Comparison of ENCODE assay signal across 8 cellular contexts in the genomic region with DNA sequence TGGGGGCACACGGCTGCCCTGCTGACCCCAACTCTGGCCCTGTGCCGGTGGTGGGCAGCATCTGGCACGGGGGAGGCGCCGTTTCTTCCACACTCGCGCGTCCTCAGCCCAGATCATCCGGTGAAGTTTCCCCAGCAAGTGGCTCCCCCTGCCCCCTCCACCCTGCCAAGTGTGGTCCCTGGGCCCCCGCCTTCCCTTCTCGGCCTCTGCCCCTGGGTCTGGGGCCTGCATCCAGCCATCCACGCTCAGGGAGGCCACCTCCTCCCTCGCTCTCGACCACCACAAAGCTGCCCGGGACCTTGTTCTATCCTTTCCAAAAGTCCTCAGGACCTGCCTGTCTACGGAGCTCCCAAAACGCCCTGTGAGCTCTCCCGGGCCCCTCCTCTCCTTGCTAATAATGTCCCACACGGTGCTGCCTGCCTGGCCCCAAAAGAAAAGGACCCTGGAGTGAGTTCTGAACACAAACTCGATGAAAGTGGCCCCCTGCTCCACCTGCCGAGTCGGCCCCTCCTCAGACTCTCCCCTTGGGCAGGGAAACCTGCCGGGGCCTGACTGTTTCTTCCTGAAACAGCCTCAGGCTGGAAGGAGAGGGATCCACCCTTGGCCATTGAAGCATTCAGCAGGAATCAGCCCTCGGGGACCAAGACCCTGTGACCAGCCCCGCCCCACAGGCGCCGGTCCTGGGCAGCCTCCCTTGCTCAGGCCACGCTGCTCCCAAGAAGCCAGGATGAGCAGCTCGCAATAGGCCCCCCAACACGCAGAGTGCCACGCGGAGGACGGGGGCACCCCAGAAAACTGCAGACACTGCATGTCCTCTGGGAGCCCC. TPM values are rescaled to one million over a fixed set of nuclear protein-coding genes. Genes with fewer than 3 reads are reported as not detected.
DNase-seq lines count a peak whose midpoint lies in the region; ATAC-seq, FAIRE-seq and TF ChIP-seq lines count a peak whose summit lies in the region.
"Not testable (repeated sequence)": the region's sequence is repeated elsewhere in the genome, so short reads cannot be mapped to it uniquely, and the experiment has no call there.

No MANE protein-coding gene starts in this region.

- peaks cover 37% of the 10 kb centered on the region for H3K4me1 ChIP-seq in HepG2 (ENCODE audit: insufficient read depth, low read length)
- H3K4me1 ChIP-seq in trophoblast cell (ENCODE audit: control insufficient read depth in 1 of 2, insufficient read depth in 2 of 2, low read length in 2 of 2) = not testable (repeated sequence)

- H3K9ac ChIP-seq in HepG2 (ENCODE audit: insufficient read depth, low read depth, low read length); trophoblast cell (ENCODE audit: low read length): not testable (repeated sequence)

- H3K36me3 ChIP-seq in HepG2 (replicated peaks in 1 of 2; ENCODE audit: control insufficient read depth in 1 of 2, insufficient read depth in 2 of 2, low read length in 2 of 2); trophoblast cell (ENCODE audit: control insufficient read depth in 1 of 2, insufficient read depth in 2 of 2, low read length in 2 of 2): not testable (repeated sequence)

- not testable (repeated sequence) for H2BK12ac ChIP-seq in trophoblast cell (ENCODE audit: low read length)

- intact Hi-C loops in MCF 10A (cut with micrococcal nuclease); HepG2 (cut with micrococcal nuclease; ENCODE audit: unreplicated experiment): not testable (repeated sequence)

- TF ChIP-seq RAD21 in HepG2 (CRISPR knock-in tag; IDR thresholded peaks at IDR 0.05) = not testable (repeated sequence)

- not testable (repeated sequence) for H3K9me3 Mint-ChIP-seq in MCF 10A (ENCODE audit: unreplicated experiment); glutamatergic neuron (ENCODE audit: unreplicated experiment); nephron progenitor cell; stimulated activated memory B cell treated with anti-CD40 and anti-IgM and Interleukin-4, amounts not matched to agents 10 μg/mL and 1 μg/mL and 100 μg/mL, for 72 hours

- not testable (repeated sequence) for H3K27ac ChIP-seq in HepG2 (ENCODE audit: extremely low read length, insufficient read depth, low read length); trophoblast cell (ENCODE audit: low read depth, low read length)

- H3K14ac ChIP-seq in trophoblast cell (ENCODE audit: low read length) = not testable (repeated sequence)

- not testable (repeated sequence) for H4K91ac ChIP-seq in trophoblast cell (ENCODE audit: low read depth, low read length)

- not testable (repeated sequence) for FAIRE-seq in HepG2 (lab: Jason Lieb, UNC)

- BruUV-seq in MCF 10A (replicated peaks; lab: Mats Ljungman, UMichigan); HepG2 (replicated peaks; lab: Mats Ljungman, UMichigan): not testable (repeated sequence)

- H3K23ac ChIP-seq in trophoblast cell (ENCODE audit: low read length) = not testable (repeated sequence)

- H3K27me3 ChIP-seq in HepG2 (ENCODE audit: control insufficient read depth in 1 of 2, insufficient read depth in 2 of 2, low read length in 2 of 2) = peaks cover 0 to 18% of the 10 kb centered on the region in 2 experiments; a peak in 1 of 5 replicates
- not testable (repeated sequence) for H3K27me3 ChIP-seq in trophoblast cell (ENCODE audit: insufficient read depth, low read length)

- H2BK120ac ChIP-seq in trophoblast cell (ENCODE audit: insufficient read depth, low read length, poor library complexity) = not testable (repeated sequence)

- not testable (repeated sequence) for TF ChIP-seq EP300 in HepG2 (IDR thresholded peaks at IDR 0.05; ENCODE audit: low read depth in 2 of 2, low read length in 2 of 2); HepG2 (CRISPR knock-in tag; IDR thresholded peaks at IDR 0.05; ENCODE audit: borderline replicate concordance)

- not testable (repeated sequence) for H4K20me1 ChIP-seq in HepG2 (ENCODE audit: insufficient read depth, low read length)

- POLR2A ChIA-PET in MCF 10A (lab: Yijun Ruan, JAX); HepG2 (lab: Yijun Ruan, JAX): not testable (repeated sequence)

- 43% methylated on average over 22 of the region's 33 CpGs for WGBS in HepG2 (ENCODE audit: low lambda C conversion rate)
- no CpG with 5 or more reads among the region's 33 CpGs for WGBS in trophoblast cell (ENCODE audit: extremely low coverage, insufficient coverage, insufficient read length)

- H3K27me3 Mint-ChIP-seq in T-helper 17 cell = peaks cover 25% of the 10 kb centered on the region
- H3K27me3 Mint-ChIP-seq in MCF 10A (ENCODE audit: insufficient read depth, unreplicated experiment) = peaks cover 25% of the 10 kb centered on the region
- H3K27me3 Mint-ChIP-seq in glutamatergic neuron (ENCODE audit: unreplicated experiment); nephron progenitor cell (ENCODE audit: low read depth, poor library complexity): not testable (repeated sequence)
- peaks cover 35% of the 10 kb centered on the region for H3K27me3 Mint-ChIP-seq in stimulated activated memory B cell treated with anti-CD40 and anti-IgM and Interleukin-4, amounts not matched to agents 10 μg/mL and 1 μg/mL and 100 μg/mL, for 72 hours

- ATAC-seq in T-helper 17 cell; stimulated activated memory B cell treated with anti-CD40 and anti-IgM and Interleukin-4, amounts not matched to agents 10 μg/mL and 1 μg/mL and 100 μg/mL, for 72 hours: not testable (repeated sequence)
- peak; percentile 22 for ATAC-seq in HepG2

- H3K4me1 Mint-ChIP-seq in T-helper 17 cell (peaks cover 10% of the 10 kb centered on the region), glutamatergic neuron (ENCODE audit: low read depth, unreplicated experiment) (peaks cover 12% of the 10 kb centered on the region), nephron progenitor cell (peaks cover 27% of the 10 kb centered on the region)
- not testable (repeated sequence) for H3K4me1 Mint-ChIP-seq in MCF 10A (ENCODE audit: insufficient read depth, unreplicated experiment)
- peaks cover 18% of the 10 kb centered on the region for H3K4me1 Mint-ChIP-seq in stimulated activated memory B cell treated with anti-CD40 and anti-IgM and Interleukin-4, amounts not matched to agents 10 μg/mL and 1 μg/mL and 100 μg/mL, for 72 hours

- in situ Hi-C loops in HepG2 (cut with HindIII; ENCODE audit: extremely low pct_ligation_motif_present, low pct_unique_long_range_greater_than_20kb) = loop anchor here (10.0 to 25.0 kb wide), 2 partner anchors 173 to 310 kb away; a partner anchor contains a TSS

- H3K79me2 ChIP-seq in HepG2 (ENCODE audit: insufficient read depth, low read length); trophoblast cell (ENCODE audit: control insufficient read depth, insufficient read depth, low read length, poor library complexity): not testable (repeated sequence)

- not testable (repeated sequence) for TF ChIP-seq POLR2A in HepG2 (IDR thresholded peaks at IDR 0.05; ENCODE audit: insufficient read depth in 1 of 2, low read depth in 2 of 2, low read length in 2 of 2)

- peak overlapping the region; percentile 10 for H4K8ac ChIP-seq in trophoblast cell (ENCODE audit: low read depth, low read length)

- not testable (repeated sequence) for H3K9me3 ChIP-seq in T-helper 17 cell (ENCODE audit: control insufficient read depth, low read length, poor library complexity, severe bottlenecking); HepG2 (ENCODE audit: low read length); trophoblast cell (ENCODE audit: insufficient read depth, low read depth, low read length)

- H2BK5ac ChIP-seq in trophoblast cell (ENCODE audit: low read depth, low read length, poor library complexity) = not testable (repeated sequence)

- CTCF ChIA-PET in MCF 10A (lab: Yijun Ruan, JAX) (interaction anchor here (0.6 kb wide), 1 partner anchor 27 kb away, joined by 3 read pairs; no protein-coding TSS in a partner anchor), HepG2 (lab: Yijun Ruan, JAX; ENCODE audit: low intra/inter-chr PET ratio, low total read pairs) (interaction anchor here (1.9 to 3.0 kb wide), 2 partner anchors 175 to 313 kb away, joined by 14 to 18 read pairs; no protein-coding TSS in a partner anchor)

- peak overlapping the region; percentile 46 for H2AK5ac ChIP-seq in trophoblast cell (ENCODE audit: low read length)

- H3K36me3 Mint-ChIP-seq in T-helper 17 cell (ENCODE audit: low read depth); MCF 10A (ENCODE audit: insufficient read depth, unreplicated experiment); glutamatergic neuron (ENCODE audit: unreplicated experiment); nephron progenitor cell (ENCODE audit: low read depth); stimulated activated memory B cell treated with anti-CD40 and anti-IgM and Interleukin-4, amounts not matched to agents 10 μg/mL and 1 μg/mL and 100 μg/mL, for 72 hours: not testable (repeated sequence)

- not testable (repeated sequence) for H3K79me1 ChIP-seq in trophoblast cell (ENCODE audit: low read length)

- peak overlapping the region; percentile 23 to 58 (median 34); a peak in 5 of 6 replicates for H3K4me3 ChIP-seq in HepG2 (replicated peaks in 1 of 3; ENCODE audit: insufficient read depth in 1 of 3, low read depth in 2 of 3, low read length in 3 of 3)
- H3K4me3 ChIP-seq in trophoblast cell (ENCODE audit: low read depth, low read length) = not testable (repeated sequence)

- not testable (repeated sequence) for H3K4ac ChIP-seq in trophoblast cell (ENCODE audit: low read depth, low read length)

- not testable (repeated sequence) for H4K12ac ChIP-seq in trophoblast cell (ENCODE audit: low read depth, low read length)

- peak overlapping the region; percentile 74 for H3K4me2 ChIP-seq in HepG2 (ENCODE audit: low read depth, low read length)
- not testable (repeated sequence) for H3K4me2 ChIP-seq in trophoblast cell (ENCODE audit: low read length)

- not testable (repeated sequence) for TF ChIP-seq CTCF in MCF 10A (IDR thresholded peaks at IDR 0.05; ENCODE audit: unreplicated experiment); glutamatergic neuron (IDR thresholded peaks at IDR 0.05; ENCODE audit: partially characterized antibody, unreplicated experiment); HepG2 (CRISPR knock-in tag; IDR thresholded peaks at IDR 0.05); nephron progenitor cell (IDR thresholded peaks at IDR 0.05)

- not testable (repeated sequence) for H3K4me3 Mint-ChIP-seq in T-helper 17 cell; MCF 10A (ENCODE audit: unreplicated experiment); glutamatergic neuron (ENCODE audit: unreplicated experiment); stimulated activated memory B cell treated with anti-CD40 and anti-IgM and Interleukin-4, amounts not matched to agents 10 μg/mL and 1 μg/mL and 100 μg/mL, for 72 hours
- H3K4me3 Mint-ChIP-seq in nephron progenitor cell = peak overlapping the region; percentile 42

- peak; percentile 75 for DNase-seq in ELF-1 (ENCODE audit: low read depth, low spot score)
- DNase-seq in T-helper 17 cell; MCF 10A (ENCODE audit: unreplicated experiment); HepG2 (ENCODE audit: low spot score); trophoblast cell: not testable (repeated sequence)
- peak; percentile 56 for DNase-seq in glutamatergic neuron
- peak; percentile 18 for DNase-seq in nephron progenitor cell

- not testable (repeated sequence) for H3K18ac ChIP-seq in trophoblast cell (ENCODE audit: low read length)

- peak overlapping the region; percentile 78 for H3K27ac Mint-ChIP-seq in T-helper 17 cell
- H3K27ac Mint-ChIP-seq in MCF 10A (ENCODE audit: low read depth, unreplicated experiment) = peak overlapping the region; percentile 80
- H3K27ac Mint-ChIP-seq in glutamatergic neuron (ENCODE audit: unreplicated experiment) = peak overlapping the region; percentile 78
- peak overlapping the region; percentile 50 for H3K27ac Mint-ChIP-seq in nephron progenitor cell
- peak overlapping the region; percentile 76 for H3K27ac Mint-ChIP-seq in stimulated activated memory B cell treated with anti-CD40 and anti-IgM and Interleukin-4, amounts not matched to agents 10 μg/mL and 1 μg/mL and 100 μg/mL, for 72 hours

- H2AFZ ChIP-seq in HepG2 (ENCODE audit: low read length) = peak overlapping the region; percentile 61
- H2AFZ ChIP-seq in trophoblast cell (ENCODE audit: insufficient read depth, low read length, poor library complexity) = not testable (repeated sequence)

RNA-seq across cellular contexts. Expression of a gene that starts 1.7 kb away (rescaled TPM):
- total RNA-seq in T-helper 17 cell = 10 to 100 TPM; 42.7 to 60.6 TPM
- total RNA-seq in MCF 10A (2022) = 13.9 and 16.2 TPM in 2 replicates
- 29.3 TPM for total RNA-seq in glutamatergic neuron (ENCODE audit: unreplicated experiment)
- 12.8 and 18.7 TPM in 2 replicates for total RNA-seq in HepG2 (2016; rRNA removed; fragmentation: Illumina TruSeq; extraction: Trizol)
- total RNA-seq in HepG2 (2016; cell fraction: cytosol; rRNA removed; fragmentation: Illumina TruSeq; extraction: Trizol; ENCODE audit: low read depth) = 4.7 and 7.0 TPM in 2 replicates
- total RNA-seq in HepG2 (2016; cell fraction: insoluble cytoplasmic fraction; rRNA removed; fragmentation: Illumina TruSeq; extraction: Trizol) = 12.9 and 15.1 TPM in 2 replicates
- 2.1 and 3.0 TPM in 2 replicates for total RNA-seq in HepG2 (2016; cell fraction: membrane; rRNA removed; fragmentation: Illumina TruSeq; extraction: Trizol)
- total RNA-seq in HepG2 (2016; cell fraction: nucleus; rRNA removed; fragmentation: Illumina TruSeq; extraction: Trizol) = 25.1 and 25.7 TPM in 2 replicates
- polyA plus RNA-seq in HepG2 (2011; rRNA removed) = 2.3 and 3.1 TPM in 2 replicates
- 0.70 and 1.1 TPM in 2 replicates for polyA plus RNA-seq in HepG2 (2011; cell fraction: cytosol; rRNA removed)
- 3.6 and 6.3 TPM in 2 replicates for polyA plus RNA-seq in HepG2 (2011; cell fraction: nucleus; rRNA removed)
- polyA plus RNA-seq in HepG2 (2012) = 4.0 and 4.1 TPM in 2 replicates
- polyA plus RNA-seq in HepG2 (2016; cell fraction: cytosol; fragmentation: Illumina TruSeq; extraction: Trizol; ENCODE audit: low read depth) = 0.03 TPM in 1 of 2 replicates, not detected in the other
- 3.0 and 3.1 TPM in 2 replicates for polyA plus RNA-seq in HepG2 (2016; cell fraction: insoluble cytoplasmic fraction; fragmentation: Illumina TruSeq; extraction: Trizol; ENCODE audit: low read depth)
- polyA plus RNA-seq in HepG2 (2016; cell fraction: membrane; fragmentation: Illumina TruSeq; extraction: Trizol; ENCODE audit: low read depth) = 0.09 and 0.14 TPM in 2 replicates
- 12.3 and 16.4 TPM in 2 replicates for polyA plus RNA-seq in HepG2 (2016; cell fraction: nucleus; fragmentation: Illumina TruSeq; extraction: Trizol; ENCODE audit: insufficient read depth, low read depth)
- 3.4 and 3.6 TPM in 2 replicates for polyA minus RNA-seq in HepG2 (2011; rRNA and poly(A)+ RNA removed; ENCODE audit: low replicate concordance)
- polyA minus RNA-seq in HepG2 (2011; cell fraction: cytosol; rRNA and poly(A)+ RNA removed) = 5.5 and 5.9 TPM in 2 replicates
- polyA minus RNA-seq in HepG2 (2011; cell fraction: nucleus; rRNA and poly(A)+ RNA removed) = 55.9 and 56.6 TPM in 2 replicates
- polyA plus RNA-seq in trophoblast cell (2013) = 4.3 and 4.7 TPM in 2 replicates

RNA-seq across cellular contexts. Expression of a gene that starts 46.9 kb away (rescaled TPM):
- total RNA-seq in T-helper 17 cell (10 to 100 TPM; 18.8 to 20.6 TPM), MCF 10A (2022) (53.7 and 54.6 TPM in 2 replicates), glutamatergic neuron (ENCODE audit: unreplicated experiment) (126 TPM), HepG2 (2016; rRNA removed; fragmentation: Illumina TruSeq; extraction: Trizol) (59.8 and 69.8 TPM in 2 replicates)
- 18.0 and 19.1 TPM in 2 replicates for total RNA-seq in HepG2 (2016; cell fraction: cytosol; rRNA removed; fragmentation: Illumina TruSeq; extraction: Trizol; ENCODE audit: low read depth)
- total RNA-seq in HepG2 (2016; cell fraction: insoluble cytoplasmic fraction; rRNA removed; fragmentation: Illumina TruSeq; extraction: Trizol) = 56.6 and 58.1 TPM in 2 replicates
- 88.3 and 99.8 TPM in 2 replicates for total RNA-seq in HepG2 (2016; cell fraction: membrane; rRNA removed; fragmentation: Illumina TruSeq; extraction: Trizol)
- total RNA-seq in HepG2 (2016; cell fraction: nucleus; rRNA removed; fragmentation: Illumina TruSeq; extraction: Trizol) = 39.3 and 44.8 TPM in 2 replicates
- polyA plus RNA-seq in HepG2 (2011; rRNA removed) = 19.0 TPM in 2 replicates
- 10.0 and 16.3 TPM in 2 replicates for polyA plus RNA-seq in HepG2 (2011; cell fraction: cytosol; rRNA removed)
- polyA plus RNA-seq in HepG2 (2011; cell fraction: nucleus; rRNA removed) = 12.2 and 20.3 TPM in 2 replicates
- 22.9 and 32.3 TPM in 2 replicates for polyA plus RNA-seq in HepG2 (2012)
- polyA plus RNA-seq in HepG2 (2016; cell fraction: cytosol; fragmentation: Illumina TruSeq; extraction: Trizol; ENCODE audit: low read depth) = 15.2 and 16.6 TPM in 2 replicates
- polyA plus RNA-seq in HepG2 (2016; cell fraction: insoluble cytoplasmic fraction; fragmentation: Illumina TruSeq; extraction: Trizol; ENCODE audit: low read depth) = 44.9 and 53.9 TPM in 2 replicates
- 50.2 and 56.8 TPM in 2 replicates for polyA plus RNA-seq in HepG2 (2016; cell fraction: membrane; fragmentation: Illumina TruSeq; extraction: Trizol; ENCODE audit: low read depth)
- polyA plus RNA-seq in HepG2 (2016; cell fraction: nucleus; fragmentation: Illumina TruSeq; extraction: Trizol; ENCODE audit: insufficient read depth, low read depth) = 53.2 and 54.6 TPM in 2 replicates
- 44.4 and 48.9 TPM in 2 replicates for polyA minus RNA-seq in HepG2 (2011; rRNA and poly(A)+ RNA removed; ENCODE audit: low replicate concordance)
- polyA minus RNA-seq in HepG2 (2011; cell fraction: cytosol; rRNA and poly(A)+ RNA removed) = 28.8 and 32.0 TPM in 2 replicates
- polyA minus RNA-seq in HepG2 (2011; cell fraction: nucleus; rRNA and poly(A)+ RNA removed) = 20.2 and 23.9 TPM in 2 replicates
- 16.4 TPM in 2 replicates for polyA plus RNA-seq in trophoblast cell (2013)
